In genomic region chrX:134237363-134237702, GRCh38 we compare ENCODE assay signal across 9 cellular contexts. TPM values are rescaled to one million over a fixed set of nuclear protein-coding genes. Genes with fewer than 3 reads are reported as not detected.
DNase-seq lines count a peak whose midpoint lies in the region; ATAC-seq and TF ChIP-seq lines count a peak whose summit lies in the region.
"Had no signal": no experiment of that assay in that cellular context is flagged by ENCODE, and none has a peak within 500 bp of the region (broad histone marks: within the 10 kb centered on the region; RNA-seq: fewer than 3 reads in every experiment).

No MANE protein-coding gene starts in this region.

- no peaks in the 10 kb centered on the region for H4K20me1 ChIP-seq in mammary epithelial cell (ENCODE audit: insufficient read depth, low read length)

- H3K79me2 ChIP-seq in mammary epithelial cell (ENCODE audit: insufficient read depth, low read length): no peaks in the 10 kb centered on the region

- H3K4me1 ChIP-seq in mammary epithelial cell (ENCODE audit: insufficient read depth, low read length): no peaks in the 10 kb centered on the region

- peak overlapping the region in 2 of 3 experiments; percentile 36 to 38 for H3K4me3 ChIP-seq in mammary epithelial cell (replicated peaks in 1 of 3; ENCODE audit: insufficient read depth in 1 of 3, low read depth in 2 of 3, low read length in 3 of 3)

- no peaks in the 10 kb centered on the region for H3K36me3 ChIP-seq in mammary epithelial cell (ENCODE audit: insufficient read depth, low read length)
- H3K36me3 ChIP-seq: neutrophil had no signal

- in situ Hi-C loops in mammary epithelial cell (cut with MboI; ENCODE audit: low sequenced_read_pairs in 2 of 2): no loop called here

- H3K27ac ChIP-seq in mammary epithelial cell (ENCODE audit: insufficient read depth, low read depth, low read length): no peak overlapping the region
- peak overlapping the region; percentile 49 for H3K27ac ChIP-seq in substantia nigra (ENCODE audit: low read depth, low read length, poor library complexity, severe bottlenecking)
- H3K27ac ChIP-seq: neutrophil had no signal

- WGBS in mammary epithelial cell (ENCODE audit: low coverage, missing lambda C conversion rate): 20% methylated on average over 10 of the region's 23 CpGs

- dilution Hi-C loops in mammary epithelial cell (cut with HindIII; ENCODE audit: low sequenced_read_pairs): no loop called here

- peak overlapping the region; percentile 78 for H3K4me2 ChIP-seq in mammary epithelial cell (ENCODE audit: insufficient read depth, low read depth, low read length)

- no peak overlapping the region for H3K9ac ChIP-seq in mammary epithelial cell (ENCODE audit: insufficient read depth, low read length)

- no peak for TF ChIP-seq CTCF in mammary epithelial cell (conservative IDR thresholded peaks at IDR 0.05 in 1 of 2, IDR thresholded peaks at IDR 0.05 in 1 of 2; ENCODE audit: extremely low read depth in 1 of 2, insufficient read depth in 1 of 2, low read depth in 1 of 2, low read length in 2 of 2)

- ATAC-seq in HG02642 (IDR thresholded peaks at IDR 0.05; ENCODE audit: poor library complexity, unreplicated experiment): peak; percentile 21

- DNase-seq in mammary epithelial cell (no peak), left kidney (ENCODE audit: low read depth, low spot score) (peak; percentile 56), substantia nigra (lab: John Stamatoyannopoulos, UW) (peak in 13 of 49 donors; percentile 8 to 36 (median 24)), NCI-H187 treated with DMSO at 0.1 percent for 48 hours (lab: John Stamatoyannopoulos, UW) (no peak), NCI-H446 (lab: John Stamatoyannopoulos, UW) (no peak)
- no peak for DNase-seq in stimulated activated CD4-positive, alpha-beta T cell treated with anti-CD3 and anti-CD28 coated beads, Interleukin-2, amount 100 ng/mL, for 48 hours
- DNase-seq: SHP77 treated with DMSO at 0.1 percent for 48 hours had no signal

- no peaks in the 10 kb centered on the region for H3K27me3 ChIP-seq in mammary epithelial cell (ENCODE audit: insufficient read depth, low read length)

- BruUV-seq in mammary epithelial cell (replicated peaks; lab: Mats Ljungman, UMichigan): no TSS peak

- CTCF ChIA-PET in mammary epithelial cell (lab: Charles Lee; ENCODE audit: low non-redundant PET): no interaction called here

- intact Hi-C loops in mammary epithelial cell (cut with micrococcal nuclease): no loop called here

- H3K9me3 ChIP-seq in mammary epithelial cell (replicated peaks; ENCODE audit: insufficient read depth, low read length): no peaks in the 10 kb centered on the region
- H3K9me3 ChIP-seq: neutrophil had no signal

- H2AFZ ChIP-seq in mammary epithelial cell (ENCODE audit: low read depth, low read length): peak overlapping the region; percentile 56

RNA-seq across cellular contexts. Expression of gene CCDC160, which starts 0.4 kb away (rescaled TPM):
- under 1 TPM in 1 of 2 donors, not detected in 1; under 0.01 TPM for total RNA-seq in mammary epithelial cell
- not detected for polyA plus RNA-seq in mammary epithelial cell
- polyA minus RNA-seq in mammary epithelial cell: not detected
